9 cellular contexts compared by ENCODE assay signal in the genomic region with DNA sequence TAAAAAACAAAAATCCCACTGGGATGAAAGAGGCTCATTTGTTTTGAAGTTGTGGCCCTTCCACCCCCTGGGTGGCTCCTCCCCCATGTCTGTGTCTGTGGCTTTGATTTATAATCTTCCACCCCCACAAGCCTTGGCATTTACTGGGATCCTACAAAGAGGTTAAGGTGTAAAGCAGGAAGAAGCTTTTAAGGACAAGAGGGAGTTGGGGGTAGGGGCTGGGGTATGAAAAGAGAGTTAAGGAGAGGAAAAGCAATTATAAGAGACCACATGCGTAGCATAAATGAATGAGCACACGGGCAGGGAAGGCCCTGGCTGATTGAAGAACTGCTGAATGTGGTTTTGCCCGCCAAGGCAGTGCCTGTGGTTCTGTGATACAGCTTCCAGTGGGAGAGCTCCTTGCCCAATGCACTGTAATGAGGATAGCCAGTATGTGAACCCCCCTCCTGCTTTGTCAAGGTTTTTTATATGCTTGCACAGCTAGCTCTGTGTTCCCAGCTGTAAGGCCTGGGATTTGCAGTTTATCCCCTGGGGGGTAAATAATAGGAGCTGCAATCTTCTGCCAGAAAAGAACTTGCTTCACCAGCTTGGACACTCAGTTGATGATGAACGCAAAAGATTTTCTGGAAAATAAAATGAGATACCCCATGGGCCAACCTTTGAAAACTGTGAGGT. TPM values are rescaled to one million over a fixed set of nuclear protein-coding genes. Genes with fewer than 3 reads are reported as not detected.
A peak's percentile ranks its signal among the peaks of the same experiment; 100 is the strongest.
DNase-seq lines count a peak whose midpoint lies in the region; ATAC-seq, FAIRE-seq and TF ChIP-seq lines count a peak whose summit lies in the region.
"Had no signal": no experiment of that assay in that cellular context is flagged by ENCODE, and none has a peak within 500 bp of the region (broad histone marks: within the 10 kb centered on the region; RNA-seq: fewer than 3 reads in every experiment).

No MANE protein-coding gene starts in this region.

- no peak for TF ChIP-seq CTCF in bronchial epithelial cell (IDR thresholded peaks at IDR 0.05; ENCODE audit: insufficient read depth, low read length, severe bottlenecking)
- no peak for TF ChIP-seq CTCF in lung (IDR thresholded peaks at IDR 0.05; ENCODE audit: control extremely low read depth, extremely low read depth)
- no peak for TF ChIP-seq CTCF in GM20000 (IDR thresholded peaks at IDR 0.05; ENCODE audit: extremely low read depth, missing control alignments)

- H3K27me3 Mint-ChIP-seq in stimulated activated naive CD8-positive, alpha-beta T cell treated with anti-CD3 and anti-CD28 coated beads, Interleukin-15, Interleukin-2, amounts not matched to agents 100 ng/mL and 50 ng/mL, for 24 hours: no peaks in the 10 kb centered on the region

- peaks cover 71% of the 10 kb centered on the region for H3K4me1 Mint-ChIP-seq in stimulated activated naive CD8-positive, alpha-beta T cell treated with anti-CD3 and anti-CD28 coated beads, Interleukin-15, Interleukin-2, amounts not matched to agents 100 ng/mL and 50 ng/mL, for 24 hours (ENCODE audit: low read depth)

- intact Hi-C loops in aorta (cut with DNase I): no loop called here

- no peaks in the 10 kb centered on the region for H3K9me3 ChIP-seq in lung (ENCODE audit: control insufficient read depth in 2 of 2, insufficient read depth in 1 of 2, low read length in 1 of 2)
- H3K9me3 ChIP-seq in aorta (ENCODE audit: control insufficient read depth, low read length): no peaks in the 10 kb centered on the region

- H3K4me3 Mint-ChIP-seq in stimulated activated naive CD8-positive, alpha-beta T cell treated with anti-CD3 and anti-CD28 coated beads, Interleukin-15, Interleukin-2, amounts not matched to agents 100 ng/mL and 50 ng/mL, for 24 hours: no peak overlapping the region

- H3K27me3 ChIP-seq in bronchial epithelial cell (ENCODE audit: control insufficient read depth, insufficient read depth, low read length) (no peaks in the 10 kb centered on the region), lung (ENCODE audit: control insufficient read depth, insufficient read depth) (no peaks in the 10 kb centered on the region), aorta (ENCODE audit: control insufficient read depth in 1 of 2, insufficient read depth in 2 of 2, low read length in 1 of 2) (no peaks in the 10 kb centered on the region)

- H3K9me3 Mint-ChIP-seq in stimulated activated naive CD8-positive, alpha-beta T cell treated with anti-CD3 and anti-CD28 coated beads, Interleukin-15, Interleukin-2, amounts not matched to agents 100 ng/mL and 50 ng/mL, for 24 hours: no peaks in the 10 kb centered on the region

- H3K36me3 Mint-ChIP-seq in stimulated activated naive CD8-positive, alpha-beta T cell treated with anti-CD3 and anti-CD28 coated beads, Interleukin-15, Interleukin-2, amounts not matched to agents 100 ng/mL and 50 ng/mL, for 24 hours (ENCODE audit: low read depth): peaks cover 2% of the 10 kb centered on the region

- H3K27ac Mint-ChIP-seq in stimulated activated naive CD8-positive, alpha-beta T cell treated with anti-CD3 and anti-CD28 coated beads, Interleukin-15, Interleukin-2, amounts not matched to agents 100 ng/mL and 50 ng/mL, for 24 hours: peak overlapping the region; percentile 70

- peaks cover 6 to 18% of the 10 kb centered on the region in 2 donors for H3K4me1 ChIP-seq in lung (ENCODE audit: control insufficient read depth in 2 of 2, insufficient read depth in 2 of 2, low read length in 2 of 2)
- peaks cover 8 to 14% of the 10 kb centered on the region in 2 donors for H3K4me1 ChIP-seq in aorta (ENCODE audit: control insufficient read depth in 1 of 2, insufficient read depth in 2 of 2, low read length in 2 of 2)

- no peak for FAIRE-seq in bronchial epithelial cell (lab: Jason Lieb, UNC)
- FAIRE-seq: G401.6 had no signal

- DNase-seq in stimulated activated naive CD8-positive, alpha-beta T cell treated with anti-CD3 and anti-CD28 coated beads, Interleukin-15, Interleukin-2, amounts not matched to agents 100 U/mL and 50 U/mL, for 24 hours: no peak
- DNase-seq in bronchial epithelial cell (ENCODE audit: low read depth) (peak; percentile 56), lung (ENCODE audit: low spot score) (no peak), aorta (no peak), NCI-H345 treated with DMSO at 0.1 percent for 48 hours (lab: John Stamatoyannopoulos, UW; ENCODE audit: unreplicated experiment) (no peak), GM20000 (ENCODE audit: low spot score) (no peak)

- H3K27ac ChIP-seq in lung (ENCODE audit: low read depth in 1 of 2, low read length in 1 of 2): peak overlapping the region; percentile 49 to 71
- peak overlapping the region; percentile 41 to 57 for H3K27ac ChIP-seq in aorta (ENCODE audit: low read depth in 1 of 2, low read length in 2 of 2)

- ATAC-seq in stimulated activated naive CD8-positive, alpha-beta T cell treated with anti-CD3 and anti-CD28 coated beads, Interleukin-15, Interleukin-2, amounts not matched to agents 100 U/mL and 50 U/mL, for 24 hours: no peak
- ATAC-seq in lung (ENCODE audit: insufficient read depth, low FRiP score) (no peak), aorta (ENCODE audit: low FRiP score) (no peak), HG02885 (IDR thresholded peaks at IDR 0.05; ENCODE audit: poor library complexity, unreplicated experiment) (no peak)

- H3K36me3 ChIP-seq in bronchial epithelial cell (ENCODE audit: control insufficient read depth, insufficient read depth, low read length): no peaks in the 10 kb centered on the region
- H3K36me3 ChIP-seq in lung (ENCODE audit: control insufficient read depth in 2 of 2, insufficient read depth in 2 of 2, low read length in 2 of 2): no peaks in the 10 kb centered on the region
- H3K36me3 ChIP-seq in aorta (ENCODE audit: control insufficient read depth in 1 of 2, insufficient read depth in 2 of 2, low read length in 1 of 2): no peaks in the 10 kb centered on the region

- WGBS in lung, 2 donors: 51 to 57% methylated on average over 4 of the region's 4 CpGs
- WGBS in aorta, 2 donors: 37 to 49% methylated on average over 4 of the region's 4 CpGs

- H3K4me3 ChIP-seq in bronchial epithelial cell (ENCODE audit: low read depth, low read length): no peak overlapping the region
- no peak overlapping the region for H3K4me3 ChIP-seq in lung
- no peak overlapping the region for H3K4me3 ChIP-seq in aorta (ENCODE audit: low read length in 2 of 2)

RNA-seq across cellular contexts. Expression of gene KMT2E, which starts 34.7 kb away (rescaled TPM):
- 73.9 and 79.8 TPM in 2 replicates for total RNA-seq in bronchial epithelial cell
- 100 to 1,000 TPM in 1 of 2 donors, 10 to 100 TPM in 1; 94.6 to 277 TPM for total RNA-seq in lung
- polyA plus RNA-seq in lung: 10 to 100 TPM; 20.3 to 30.9 TPM
- total RNA-seq in aorta: 100 to 1,000 TPM; 143 to 156 TPM
- polyA plus RNA-seq in aorta: 10 to 100 TPM; 16.5 to 25.4 TPM
